In genomic region chr1:84611091-84611490, GRCh38 we compare ENCODE assay signal across 14 cellular contexts.
"Had no signal": no experiment of that assay in that cellular context is flagged by ENCODE, and none has a peak within 500 bp of the region (broad histone marks: within the 10 kb centered on the region; RNA-seq: fewer than 3 reads in every experiment).

No MANE protein-coding gene starts in this region.

- H3K36me3 ChIP-seq: brain microvascular endothelial cell, esophagus squamous epithelium, prostate gland, right lobe of liver had no signal

- H3K9me3 ChIP-seq: prostate gland, right lobe of liver had no signal

- DNase-seq: activated CD4-positive, alpha-beta T cell treated with anti-CD3 and anti-CD28 coated beads, Interleukin-2, amount 50 U/mL, for 48 hours; activated CD4-positive, CD25-positive, alpha-beta regulatory T cell treated with anti-CD3 and anti-CD28 coated beads, Interleukin-2, amount 50 U/mL, for 72 hours; activated T-cell treated with anti-CD3 and anti-CD28 coated beads, Interleukin-2, amount 50 U/mL, for 72 hours; amniotic stem cell; esophagus squamous epithelium; glutamatergic neuron; midbrain; nucleus accumbens; right lobe of liver; stimulated activated CD4-positive, alpha-beta T cell treated with anti-CD3 and anti-CD28 coated beads, Interleukin-2, amount 100 ng/mL, for 24 hours; T-helper 2 cell had no signal

- H3K27me3 ChIP-seq: brain microvascular endothelial cell, right lobe of liver had no signal

- H3K4me3 ChIP-seq: esophagus squamous epithelium, lung, prostate gland, right lobe of liver had no signal

- H3K27ac ChIP-seq: esophagus squamous epithelium, right lobe of liver had no signal

- ATAC-seq: activated T-cell treated with anti-CD3 and anti-CD28 coated beads, Interleukin-2, amount 50 U/mL, for 72 hours had no signal

- H3K4me1 ChIP-seq: esophagus squamous epithelium, prostate gland, right lobe of liver had no signal
